ENCODE assay signal across 22 cellular contexts in genomic region chr10:131825960-131826650, GRCh38.
DNase-seq lines count a peak whose midpoint lies in the region; ATAC-seq and TF ChIP-seq lines count a peak whose summit lies in the region.
"Had no signal": no experiment of that assay in that cellular context is flagged by ENCODE, and none has a peak within 500 bp of the region (broad histone marks: within the 10 kb centered on the region; RNA-seq: fewer than 3 reads in every experiment).

No MANE protein-coding gene starts in this region.

- no peaks in the 10 kb centered on the region for H3K4me1 Mint-ChIP-seq in natural killer cell treated with Interleukin-12 subunit alpha and Interleukin-12 subunit beta and Interleukin-15 and Interleukin-18, amount 100 ng/mL, for 72 hours (ENCODE audit: low read depth in 2 of 2)

- H3K27ac ChIP-seq in osteoblast (ENCODE audit: low read depth, low read length) = no peak overlapping the region
- H3K27ac ChIP-seq: VCaP had no signal

- no peaks in the 10 kb centered on the region for H4K20me1 ChIP-seq in osteoblast (ENCODE audit: insufficient read depth, low read length)

- TF ChIP-seq CTCF in osteoblast (IDR thresholded peaks at IDR 0.05; ENCODE audit: extremely low read depth, low read depth, low read length) = no peak

- no peak overlapping the region for H2AFZ ChIP-seq in osteoblast (ENCODE audit: low read length)

- DNase-seq in DMS53 treated with DMSO at 0.1 percent for 48 hours (lab: John Stamatoyannopoulos, UW; ENCODE audit: unreplicated experiment) (peak; percentile 3), NCI-H345 (lab: John Stamatoyannopoulos, UW) (peak; percentile 44), left lobe of liver (ENCODE audit: low spot score) (peak; percentile 67), osteoblast (ENCODE audit: insufficient read length, low spot score, missing footprints) (peak; percentile 44)
- no peak for DNase-seq in natural killer cell treated with Interleukin-12 subunit alpha and Interleukin-12 subunit beta and Interleukin-15 and Interleukin-18, amount 100 ng/mL, for 72 hours (ENCODE audit: low spot score)
- DNase-seq: activated CD4-positive, alpha-beta T cell treated with anti-CD3 and anti-CD28 coated beads for 48 hours; activated CD8-positive, alpha-beta memory T cell treated with anti-CD3 and anti-CD28 coated beads for 24 hours; activated gamma-delta T cell treated with Interleukin-2 at 50 U/mL for 16 hours; activated T-cell treated with anti-CD3 and anti-CD28 coated beads, Interleukin-2, amount 50 U/mL, for 1 hour; cerebellar nuclear complex; NCI-H2081; NCI-H226; NK-92 treated with Interleukin-12 subunit alpha and Interleukin-12 subunit beta, amount 100 ng/mL, for 24 hours; PC-3; stimulated activated CD4-positive, alpha-beta T cell treated with anti-CD3 and anti-CD28 coated beads, Interleukin-15, amount 100 ng/mL, for 24 hours; stimulated activated naive B cell treated with anti-CD40 and anti-IgM and Interleukin-4, amounts not matched to agents 10 μg/mL and 1 μg/mL and 100 μg/mL, for 72 hours had no signal

- ATAC-seq in left lobe of liver (peak; percentile 78), HG03108 (IDR thresholded peaks at IDR 0.05; ENCODE audit: unreplicated experiment) (no peak), HG03460 (IDR thresholded peaks at IDR 0.05; ENCODE audit: unreplicated experiment) (no peak)
- ATAC-seq in natural killer cell treated with Interleukin-12 subunit alpha and Interleukin-12 subunit beta and Interleukin-15 and Interleukin-18, amount 100 ng/mL, for 72 hours = no peak
- ATAC-seq: PC-3; stimulated activated naive B cell treated with anti-CD40 and anti-IgM and Interleukin-4, amounts not matched to agents 10 μg/mL and 1 μg/mL and 100 μg/mL, for 72 hours had no signal

- no peaks in the 10 kb centered on the region for H3K36me3 ChIP-seq in osteoblast (ENCODE audit: insufficient read depth, low read length)

- H3K27me3 Mint-ChIP-seq in natural killer cell treated with Interleukin-12 subunit alpha and Interleukin-12 subunit beta and Interleukin-15 and Interleukin-18, amount 100 ng/mL, for 72 hours = peaks cover 0 to 11% of the 10 kb centered on the region in 2 donors

- H3K36me3 Mint-ChIP-seq in natural killer cell treated with Interleukin-12 subunit alpha and Interleukin-12 subunit beta and Interleukin-15 and Interleukin-18, amount 100 ng/mL, for 72 hours = no peaks in the 10 kb centered on the region
- H3K36me3 Mint-ChIP-seq: stimulated activated naive B cell treated with anti-CD40 and anti-IgM and Interleukin-4, amounts not matched to agents 10 μg/mL and 1 μg/mL and 100 μg/mL, for 72 hours had no signal

- no peaks in the 10 kb centered on the region for H3K4me1 ChIP-seq in osteoblast (ENCODE audit: insufficient read depth, low read length)

- no peak overlapping the region for H3K4me3 Mint-ChIP-seq in natural killer cell treated with Interleukin-12 subunit alpha and Interleukin-12 subunit beta and Interleukin-15 and Interleukin-18, amount 100 ng/mL, for 72 hours
- H3K4me3 Mint-ChIP-seq: CD4-positive, alpha-beta T cell; neural crest cell; stimulated activated naive B cell treated with anti-CD40 and anti-IgM and Interleukin-4, amounts not matched to agents 10 μg/mL and 1 μg/mL and 100 μg/mL, for 72 hours; T-helper 2 cell treated with Interferon-gamma antibody and Interleukin-4, amounts not matched to agents 5 μg/mL and 100 μg/mL, for 36 hours had no signal

- no peak overlapping the region for H3K4me3 ChIP-seq in osteoblast (ENCODE audit: insufficient read depth, low read length)

- no peaks in the 10 kb centered on the region for H3K79me2 ChIP-seq in osteoblast (ENCODE audit: insufficient read depth, low read length)

- no peaks in the 10 kb centered on the region for H3K27me3 ChIP-seq in osteoblast (ENCODE audit: insufficient read depth, low read length)

- no peaks in the 10 kb centered on the region for H3K9me3 ChIP-seq in osteoblast (ENCODE audit: low read depth, low read length)

- no peak overlapping the region for H3K4me2 ChIP-seq in osteoblast (ENCODE audit: insufficient read depth, low read length)

- H3K27ac Mint-ChIP-seq in natural killer cell treated with Interleukin-12 subunit alpha and Interleukin-12 subunit beta and Interleukin-15 and Interleukin-18, amount 100 ng/mL, for 72 hours = no peak overlapping the region
- H3K27ac Mint-ChIP-seq: CD4-positive, alpha-beta T cell; stimulated activated naive B cell treated with anti-CD40 and anti-IgM and Interleukin-4, amounts not matched to agents 10 μg/mL and 1 μg/mL and 100 μg/mL, for 72 hours; T-helper 2 cell treated with Interferon-gamma antibody and Interleukin-4, amounts not matched to agents 5 μg/mL and 100 μg/mL, for 36 hours had no signal

- no peaks in the 10 kb centered on the region for H3K9me3 Mint-ChIP-seq in natural killer cell treated with Interleukin-12 subunit alpha and Interleukin-12 subunit beta and Interleukin-15 and Interleukin-18, amount 100 ng/mL, for 72 hours
- H3K9me3 Mint-ChIP-seq: neural crest cell; T-helper 2 cell treated with Interferon-gamma antibody and Interleukin-4, amounts not matched to agents 5 μg/mL and 100 μg/mL, for 36 hours had no signal
